In the genomic region with DNA sequence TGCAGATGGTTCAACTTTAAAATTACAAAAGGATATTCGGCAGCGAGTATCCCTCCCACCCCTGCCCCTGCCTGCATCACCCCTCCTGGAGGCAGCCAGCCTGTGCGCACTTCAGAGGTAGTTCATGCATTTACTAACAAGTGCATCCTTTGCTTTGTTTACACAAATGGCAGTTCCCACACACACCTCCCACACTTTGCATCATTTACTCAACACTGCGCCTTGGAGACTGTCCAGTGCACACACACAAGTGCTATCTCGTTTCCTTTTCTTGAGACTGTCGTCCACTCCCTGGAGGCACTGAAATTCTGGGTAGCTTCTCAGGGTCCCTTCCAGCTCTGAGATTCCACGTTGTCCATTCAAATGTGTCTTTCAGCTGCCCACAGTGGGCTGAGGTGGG, we compare ENCODE assay signal across 23 cellular contexts. TPM values are rescaled to one million over a fixed set of nuclear protein-coding genes. Genes with fewer than 3 reads are reported as not detected.
"Had no signal": no experiment of that assay in that cellular context is flagged by ENCODE, and none has a peak within 500 bp of the region (broad histone marks: within the 10 kb centered on the region; RNA-seq: fewer than 3 reads in every experiment).

No MANE protein-coding gene starts in this region.

- H3K4me3 ChIP-seq: breast epithelium, heart left ventricle, lower lobe of right lung, sigmoid colon, spleen, suprapubic skin, upper lobe of left lung had no signal

- H3K36me3 ChIP-seq: breast epithelium, heart left ventricle, lower lobe of right lung, sigmoid colon, spleen, suprapubic skin, upper lobe of left lung had no signal

- H3K9me3 ChIP-seq: breast epithelium, heart left ventricle, lower lobe of right lung, sigmoid colon, spleen, suprapubic skin, upper lobe of left lung had no signal

- H3K4me3 Mint-ChIP-seq: activated naive CD4-positive, alpha-beta T cell treated with anti-CD3 and anti-CD28 coated beads for 36 hours; activated naive CD8-positive, alpha-beta T cell treated with anti-CD3 and anti-CD28 coated beads, Interleukin-2, amount 50 U/mL, for 24 hours; dendritic cell treated with granulocyte-macrophage colony-stimulating factor and Interleukin-4, amounts not matched to agents 40 ng/mL and 50 ng/mL, for 4 days; effector memory CD8-positive, alpha-beta T cell; neural crest cell; stimulated activated naive CD8-positive, alpha-beta T cell treated with anti-CD3 and anti-CD28 coated beads, Interleukin-15, Interleukin-2, amounts not matched to agents 100 ng/mL and 50 ng/mL, for 24 hours had no signal

- DNase-seq: activated CD4-positive, alpha-beta T cell treated with anti-CD3 and anti-CD28 coated beads for 1 hour; activated CD4-positive, alpha-beta T cell treated with anti-CD3 and anti-CD28 coated beads, Interleukin-2, amount 50 U/mL, for 48 hours; activated naive CD4-positive, alpha-beta T cell treated with anti-CD3 and anti-CD28 coated beads for 36 hours; activated naive CD8-positive, alpha-beta T cell treated with anti-CD3 and anti-CD28 coated beads, Interleukin-2, amount 50 U/mL, for 24 hours; aorta; effector memory CD8-positive, alpha-beta T cell; heart left ventricle; left cardiac atrium; lower lobe of right lung; sigmoid colon; spleen; T-helper 9 cell; upper lobe of left lung had no signal

- H3K27me3 ChIP-seq: breast epithelium, sigmoid colon, suprapubic skin, upper lobe of left lung had no signal

- FAIRE-seq: frontal cortex had no signal

- ATAC-seq: activated naive CD8-positive, alpha-beta T cell treated with anti-CD3 and anti-CD28 coated beads, Interleukin-2, amount 50 U/mL, for 24 hours; effector memory CD8-positive, alpha-beta T cell; heart left ventricle; left cardiac atrium; lower lobe of right lung had no signal

- H3K4me1 ChIP-seq: breast epithelium, lower lobe of right lung, spleen, upper lobe of left lung had no signal

- H3K9me3 Mint-ChIP-seq: activated naive CD4-positive, alpha-beta T cell treated with anti-CD3 and anti-CD28 coated beads for 36 hours; activated naive CD8-positive, alpha-beta T cell treated with anti-CD3 and anti-CD28 coated beads, Interleukin-2, amount 50 U/mL, for 24 hours; activated T-helper 2 cell treated with anti-CD3 and anti-CD28 coated beads, Interferon-gamma antibody, Interleukin-2, Interleukin-4, amounts not matched to agents 10 μg/mL and 5 μg/mL and 100 μg/mL, durations not matched to agents 14 hours and 24 hours and 36 hours; dendritic cell treated with granulocyte-macrophage colony-stimulating factor and Interleukin-4, amounts not matched to agents 40 ng/mL and 50 ng/mL, for 4 days; effector memory CD8-positive, alpha-beta T cell; stimulated activated naive CD8-positive, alpha-beta T cell treated with anti-CD3 and anti-CD28 coated beads, Interleukin-15, Interleukin-2, amounts not matched to agents 100 ng/mL and 50 ng/mL, for 24 hours had no signal

- H3K4me1 Mint-ChIP-seq: activated naive CD8-positive, alpha-beta T cell treated with anti-CD3 and anti-CD28 coated beads, Interleukin-2, amount 50 U/mL, for 24 hours; neural crest cell had no signal

- H3K27ac Mint-ChIP-seq: activated naive CD4-positive, alpha-beta T cell treated with anti-CD3 and anti-CD28 coated beads for 36 hours; activated naive CD8-positive, alpha-beta T cell treated with anti-CD3 and anti-CD28 coated beads, Interleukin-2, amount 50 U/mL, for 24 hours; activated T-helper 2 cell treated with anti-CD3 and anti-CD28 coated beads, Interferon-gamma antibody, Interleukin-2, Interleukin-4, amounts not matched to agents 10 μg/mL and 5 μg/mL and 100 μg/mL, durations not matched to agents 14 hours and 24 hours and 36 hours; dendritic cell treated with granulocyte-macrophage colony-stimulating factor and Interleukin-4, amounts not matched to agents 40 ng/mL and 50 ng/mL, for 4 days; effector memory CD8-positive, alpha-beta T cell; stimulated activated naive CD8-positive, alpha-beta T cell treated with anti-CD3 and anti-CD28 coated beads, Interleukin-15, Interleukin-2, amounts not matched to agents 100 ng/mL and 50 ng/mL, for 24 hours had no signal

- H3K27ac ChIP-seq: breast epithelium, heart left ventricle, lower lobe of right lung, sigmoid colon, spleen, suprapubic skin, upper lobe of left lung had no signal

RNA-seq across cellular contexts. Expression of a gene that starts 53.1 kb away (rescaled TPM):
- total RNA-seq: activated naive CD4-positive, alpha-beta T cell treated with anti-CD3 and anti-CD28 coated beads for 36 hours; activated T-helper 2 cell treated with anti-CD3 and anti-CD28 coated beads, Interferon-gamma antibody, Interleukin-2, Interleukin-4, amounts not matched to agents 10 μg/mL and 5 μg/mL and 100 μg/mL, durations not matched to agents 14 hours and 24 hours and 36 hours; aorta; fibroblast of lung; frontal cortex; lower lobe of right lung; osteocyte; pulmonary artery endothelial cell; sigmoid colon; spleen; suprapubic skin; upper lobe of left lung had no signal
- polyA plus RNA-seq: aorta, fibroblast of lung, spleen had no signal
